ENCODE assay signal across 8 cellular contexts in the genomic region with DNA sequence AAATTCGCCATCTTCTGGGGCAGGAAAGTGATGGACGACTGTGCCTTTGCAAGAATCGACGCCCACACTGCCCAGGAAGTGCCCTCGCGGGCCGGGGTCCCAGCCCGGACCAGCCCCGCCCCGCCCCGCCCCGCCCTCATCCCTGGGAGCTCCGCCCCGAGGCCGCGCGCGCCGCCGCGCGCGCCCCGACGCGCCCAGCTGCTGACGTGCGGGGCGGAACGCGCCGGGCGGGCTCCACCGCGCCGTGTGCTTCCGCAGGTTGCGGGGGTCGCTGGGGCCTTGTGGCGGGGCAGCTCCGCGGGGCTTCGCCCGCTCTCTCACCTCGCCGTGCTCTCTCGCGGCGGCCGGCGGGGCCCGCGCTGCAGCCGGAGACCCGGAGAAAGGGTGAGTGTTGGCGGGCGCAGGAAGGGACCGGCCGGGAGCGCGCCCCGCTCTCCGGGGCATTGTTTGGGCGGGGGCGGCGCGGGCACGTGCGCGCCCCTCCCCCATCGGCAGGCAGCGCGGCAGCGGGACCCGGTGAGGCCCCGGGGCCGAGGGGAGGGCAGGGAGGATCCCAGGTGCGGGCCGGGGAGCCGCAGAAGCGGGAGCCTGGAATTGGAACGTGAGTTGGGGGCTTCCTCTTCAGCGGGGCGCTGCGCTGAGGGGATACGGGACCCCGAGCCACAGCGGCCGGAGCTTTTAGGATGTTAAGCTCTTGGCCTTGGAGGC. TPM values are rescaled to one million over a fixed set of nuclear protein-coding genes. Genes with fewer than 3 reads are reported as not detected.
DNase-seq lines count a peak whose midpoint lies in the region; ATAC-seq lines count a peak whose summit lies in the region.

A gene (plus strand): TSS at position 188 of the 708 bp plus-strand sequence. CDS start 17,366 bp downstream, outside the sequence.

- H3K9ac ChIP-seq in BLaER1 treated with 17β-estradiol and CSF1 and Interleukin-3, amounts not matched to agents 10 nM and 100 nM = peak within 1 kb of the TSS; percentile 96 to 100 (median 99)

- peaks cover 24 to 44% (median 38%) of the 10 kb centered on the region in 11 experiments; a peak in 20 of 22 replicates for H4K20me1 ChIP-seq in BLaER1 treated with 17β-estradiol and CSF1 and Interleukin-3, amounts not matched to agents 10 nM and 100 nM

- no peaks in the 10 kb centered on the region for H3K9me3 Mint-ChIP-seq in activated CD8-positive, alpha-beta T cell treated with anti-CD3 and anti-CD28 coated beads, Interleukin-2, amount 10 ng/mL, durations not matched to agents 7 days and 5 days (ENCODE audit: insufficient read depth)
- H3K9me3 Mint-ChIP-seq in memory B cell = no peaks in the 10 kb centered on the region

- H3K4me1 ChIP-seq in BLaER1 treated with 17β-estradiol and CSF1 and Interleukin-3, amounts not matched to agents 10 nM and 100 nM = peaks cover 37 to 44% (median 41%) of the 10 kb centered on the region in 10 experiments
- peaks cover 3% of the 10 kb centered on the region for H3K4me1 ChIP-seq in effector memory CD4-positive, alpha-beta T cell (ENCODE audit: control insufficient read depth, insufficient read depth, low read length, poor library complexity, severe bottlenecking)

- DNase-seq in GM19238 (ENCODE audit: insufficient read length, low spot score) (peak; percentile 92), NCI-H82 treated with DMSO at 0.1 percent for 48 hours (lab: John Stamatoyannopoulos, UW; ENCODE audit: unreplicated experiment) (peak; percentile 72), memory B cell (ENCODE audit: low spot score in 2 of 2) (peak; percentile 56 to 68)
- peak; percentile 71 for DNase-seq in activated CD8-positive, alpha-beta T cell treated with anti-CD3 and anti-CD28 coated beads, Interleukin-2, amount 10 ng/mL, durations not matched to agents 7 days and 5 days
- peak; percentile 34 to 56 (median 54) for DNase-seq in effector memory CD4-positive, alpha-beta T cell
- DNase-seq in stimulated activated CD8-positive, alpha-beta memory T cell treated with anti-CD3 and anti-CD28 coated beads, Interleukin-12 subunit alpha, Interleukin-12 subunit beta, amount 100 ng/mL, for 1 hour (ENCODE audit: low read depth) = peak; percentile 32

- H3K27ac Mint-ChIP-seq in activated CD8-positive, alpha-beta T cell treated with anti-CD3 and anti-CD28 coated beads, Interleukin-2, amount 10 ng/mL, durations not matched to agents 7 days and 5 days = peak within 1 kb of the TSS; percentile 90
- peak within 1 kb of the TSS; percentile 84 for H3K27ac Mint-ChIP-seq in memory B cell

- no peaks in the 10 kb centered on the region for H3K27me3 ChIP-seq in BLaER1 treated with 17β-estradiol and CSF1 and Interleukin-3, amounts not matched to agents 10 nM and 100 nM
- H3K27me3 ChIP-seq in effector memory CD4-positive, alpha-beta T cell (replicated peaks; ENCODE audit: control insufficient read depth, insufficient read depth, low read length, poor library complexity, severe bottlenecking) = no peaks in the 10 kb centered on the region

- ATAC-seq in HG03378 (IDR thresholded peaks at IDR 0.05; ENCODE audit: unreplicated experiment) (peak; percentile 55), memory B cell (ENCODE audit: low read depth) (peak; percentile 87)
- ATAC-seq in activated CD8-positive, alpha-beta T cell treated with anti-CD3 and anti-CD28 coated beads, Interleukin-2, amount 10 ng/mL, durations not matched to agents 7 days and 5 days = peak; percentile 84

- CTCF ChIA-PET in activated CD8-positive, alpha-beta T cell treated with anti-CD3 and anti-CD28 coated beads, Interleukin-2, amount 10 ng/mL, durations not matched to agents 7 days and 5 days (lab: Charles Lee) = interaction anchor here (0.8 to 1.3 kb wide), 8 partner anchors 23 to 228 kb away, joined by 3 to 8 read pairs (median 4); a partner anchor contains a TSS

- H3K4me1 Mint-ChIP-seq in activated CD8-positive, alpha-beta T cell treated with anti-CD3 and anti-CD28 coated beads, Interleukin-2, amount 10 ng/mL, durations not matched to agents 7 days and 5 days (ENCODE audit: low read depth) = peaks cover 29% of the 10 kb centered on the region
- peaks cover 23% of the 10 kb centered on the region for H3K4me1 Mint-ChIP-seq in memory B cell

- H3K4me3 Mint-ChIP-seq in activated CD8-positive, alpha-beta T cell treated with anti-CD3 and anti-CD28 coated beads, Interleukin-2, amount 10 ng/mL, durations not matched to agents 7 days and 5 days = peak within 1 kb of the TSS; percentile 84
- H3K4me3 Mint-ChIP-seq in memory B cell = peak within 1 kb of the TSS; percentile 86

- peaks cover 28% of the 10 kb centered on the region for H3K36me3 Mint-ChIP-seq in activated CD8-positive, alpha-beta T cell treated with anti-CD3 and anti-CD28 coated beads, Interleukin-2, amount 10 ng/mL, durations not matched to agents 7 days and 5 days (ENCODE audit: low read depth)
- peaks cover 7% of the 10 kb centered on the region for H3K36me3 Mint-ChIP-seq in memory B cell

- H3K9me3 ChIP-seq in BLaER1 treated with 17β-estradiol and CSF1 and Interleukin-3, amounts not matched to agents 10 nM and 100 nM (replicated peaks in 1 of 11) = no peaks in the 10 kb centered on the region
- no peaks in the 10 kb centered on the region for H3K9me3 ChIP-seq in effector memory CD4-positive, alpha-beta T cell (ENCODE audit: control insufficient read depth, low read length)

- H3K4me3 ChIP-seq in BLaER1 treated with 17β-estradiol and CSF1 and Interleukin-3, amounts not matched to agents 10 nM and 100 nM = peak within 1 kb of the TSS; percentile 87 to 100 (median 98)
- peak within 1 kb of the TSS; percentile 95 for H3K4me3 ChIP-seq in effector memory CD4-positive, alpha-beta T cell (ENCODE audit: insufficient read depth, low read depth, low read length, poor library complexity, severe bottlenecking)

- H3K27me3 Mint-ChIP-seq in activated CD8-positive, alpha-beta T cell treated with anti-CD3 and anti-CD28 coated beads, Interleukin-2, amount 10 ng/mL, durations not matched to agents 7 days and 5 days (ENCODE audit: low read depth) = no peaks in the 10 kb centered on the region
- H3K27me3 Mint-ChIP-seq in memory B cell = peaks cover 1% of the 10 kb centered on the region

- peaks cover 14 to 19% (median 17%) of the 10 kb centered on the region in 11 experiments for H3K36me3 ChIP-seq in BLaER1 treated with 17β-estradiol and CSF1 and Interleukin-3, amounts not matched to agents 10 nM and 100 nM
- H3K36me3 ChIP-seq in effector memory CD4-positive, alpha-beta T cell (ENCODE audit: control insufficient read depth, insufficient read depth, low read length) = no peaks in the 10 kb centered on the region

- POLR2A ChIA-PET in activated CD8-positive, alpha-beta T cell treated with anti-CD3 and anti-CD28 coated beads, Interleukin-2, amount 10 ng/mL, durations not matched to agents 7 days and 5 days (lab: Charles Lee) = interaction anchor here (0.5 to 4.4 kb wide), 14 partner anchors 9 to 229 kb away, joined by 3 to 47 read pairs (median 4); a partner anchor contains a TSS

- H3K4me2 ChIP-seq in BLaER1 treated with 17β-estradiol and CSF1 and Interleukin-3, amounts not matched to agents 10 nM and 100 nM = peak within 1 kb of the TSS; percentile 86 to 99 (median 93)

- H3K27ac ChIP-seq in BLaER1 treated with 17β-estradiol and CSF1 and Interleukin-3, amounts not matched to agents 10 nM and 100 nM = peak within 1 kb of the TSS; percentile 91 to 99 (median 98)
- H3K27ac ChIP-seq in effector memory CD4-positive, alpha-beta T cell (ENCODE audit: insufficient read depth, low read length, poor library complexity, severe bottlenecking) = peak within 1 kb of the TSS; percentile 69

RNA-seq across cellular contexts. Expression of the gene that starts here (rescaled TPM):
- 10 to 100 TPM; 49.3 to 52.6 TPM for total RNA-seq in activated CD8-positive, alpha-beta T cell treated with anti-CD3 and anti-CD28 coated beads, Interleukin-2, amount 10 ng/mL, durations not matched to agents 7 days and 5 days

Comparison
In these comparisons a context has a peak if more than half of its experiments do, and no peak if none do; other contexts are left out.
1. Peak in every context shown above with its lines: DNase-seq, ATAC-seq, H3K4me3 ChIP-seq and H3K27ac ChIP-seq.
2. DNase-seq: peak in every context shown above with its lines; median percentile 92 in GM19238; 72 in NCI-H82 treated with DMSO at 0.1 percent for 48 hours; 71 in activated CD8-positive, alpha-beta T cell treated with anti-CD3 and anti-CD28 coated beads, Interleukin-2, amount 10 ng/mL, durations not matched to agents 7 days and 5 days; 62 in memory B cell; 54 in effector memory CD4-positive, alpha-beta T cell; 32 in stimulated activated CD8-positive, alpha-beta memory T cell treated with anti-CD3 and anti-CD28 coated beads, Interleukin-12 subunit alpha, Interleukin-12 subunit beta, amount 100 ng/mL, for 1 hour.